ENCODE assay signal across 1 cellular context in genomic region chr11:704799-705645, GRCh38.
TF ChIP-seq lines count a peak whose summit lies in the region.

No MANE protein-coding gene starts in this region.

TF ChIP-seq in HEK293, 187 proteins besides CTCF, POLR2A, EP300 and RAD21 (continued from another document):
- no peak for TF ChIP-seq ZNF280D (tag by site-specific recombination; IDR thresholded peaks at IDR 0.05)
- no peak for TF ChIP-seq ZNF335 (tag by site-specific recombination; conservative IDR thresholded peaks at IDR 0.05)
- TF ChIP-seq ZNF654 (tag by site-specific recombination; IDR thresholded peaks at IDR 0.05; ENCODE audit: low read depth) = no peak
- no peak for TF ChIP-seq ZSCAN4 (tag by site-specific recombination; IDR thresholded peaks at IDR 0.05)
- TF ChIP-seq ZFP41 (tag by site-specific recombination; IDR thresholded peaks at IDR 0.05; ENCODE audit: borderline replicate concordance) = no peak
- TF ChIP-seq AEBP2 (tag by site-specific recombination; IDR thresholded peaks at IDR 0.05; ENCODE audit: borderline replicate concordance) = no peak
- TF ChIP-seq SCRT1 (tag by site-specific recombination; IDR thresholded peaks at IDR 0.05; ENCODE audit: borderline replicate concordance) = no peak
- TF ChIP-seq YY1 (tag by site-specific recombination; IDR thresholded peaks at IDR 0.05) = no peak
- TF ChIP-seq ZNF777 (tag by site-specific recombination; IDR thresholded peaks at IDR 0.05; ENCODE audit: borderline replicate concordance) = no peak
